ENCODE assay signal across 8 cellular contexts in genomic region chrX:111095974-111096870, GRCh38. TPM values are rescaled to one million over a fixed set of nuclear protein-coding genes. Genes with fewer than 3 reads are reported as not detected.
DNase-seq lines count a peak whose midpoint lies in the region; ATAC-seq and TF ChIP-seq lines count a peak whose summit lies in the region.

Gene PAK3 (plus strand): TSS chrX:111096191. CDS start chrX:111123104, 26,913 bp downstream.

- H3K4me3 Mint-ChIP-seq in activated naive CD8-positive, alpha-beta T cell = peak within 1 kb of the TSS; percentile 85
- peak within 1 kb of the TSS; percentile 73 for H3K4me3 Mint-ChIP-seq in osteocyte (ENCODE audit: unreplicated experiment)

- peak; percentile 86 for ATAC-seq in Right ventricle myocardium superior (ENCODE audit: poor library complexity)
- no peak for ATAC-seq in GM21786 (IDR thresholded peaks at IDR 0.05; ENCODE audit: unreplicated experiment)

- H3K9me3 Mint-ChIP-seq in activated naive CD8-positive, alpha-beta T cell (ENCODE audit: low read depth) = no peaks in the 10 kb centered on the region
- no peaks in the 10 kb centered on the region for H3K9me3 Mint-ChIP-seq in osteocyte (ENCODE audit: unreplicated experiment)

- peaks cover 13% of the 10 kb centered on the region for H3K4me1 Mint-ChIP-seq in activated naive CD8-positive, alpha-beta T cell (ENCODE audit: low read depth)
- peaks cover 9% of the 10 kb centered on the region for H3K4me1 Mint-ChIP-seq in osteocyte (ENCODE audit: unreplicated experiment)

- H3K27me3 Mint-ChIP-seq in activated naive CD8-positive, alpha-beta T cell = peaks cover 3% of the 10 kb centered on the region
- H3K27me3 Mint-ChIP-seq in osteocyte (ENCODE audit: unreplicated experiment) = peaks cover 14% of the 10 kb centered on the region

- no peaks in the 10 kb centered on the region for H3K36me3 Mint-ChIP-seq in activated naive CD8-positive, alpha-beta T cell
- no peaks in the 10 kb centered on the region for H3K36me3 Mint-ChIP-seq in osteocyte (ENCODE audit: unreplicated experiment)

- H3K4me3 ChIP-seq in HFF-Myc (replicated peaks; ENCODE audit: low read depth, low read length) = peak within 1 kb of the TSS; percentile 41

- H3K27ac Mint-ChIP-seq in activated naive CD8-positive, alpha-beta T cell = no peak within 1 kb of the TSS
- H3K27ac Mint-ChIP-seq in osteocyte (ENCODE audit: unreplicated experiment) = no peak within 1 kb of the TSS

- TF ChIP-seq CTCF in HFF-Myc (IDR thresholded peaks at IDR 0.05; ENCODE audit: low read depth, low read length, missing control alignments) (no peak), osteocyte (IDR thresholded peaks at IDR 0.05) (no peak)

- intact Hi-C loops in Right ventricle myocardium superior (cut with DNase I) = no loop called here

- DNase-seq in COR-L47 (lab: John Stamatoyannopoulos, UW) = peak; percentile 24
- DNase-seq in HFF-Myc (ENCODE audit: extremely low read depth, low read depth) = peak; percentile 3
- peak; percentile 59 for DNase-seq in NCI-H510A treated with DMSO at 0.1 percent for 48 hours (lab: John Stamatoyannopoulos, UW)
- peak; percentile 42 for DNase-seq in Right ventricle myocardium superior
- no peak for DNase-seq in osteocyte (ENCODE audit: extremely low spot score, unreplicated experiment)
- no peak for DNase-seq in MV-4-11 (lab: John Stamatoyannopoulos, UW)

RNA-seq across cellular contexts. Expression of gene PAK3, which starts in this region (rescaled TPM):
- total RNA-seq in Right ventricle myocardium superior (0.35 TPM), osteocyte (not detected in 2 replicates)

Comparison
In these comparisons a context has a peak if more than half of its experiments do, and no peak if none do; other contexts are left out.
1. Peak in DNase-seq and ATAC-seq in Right ventricle myocardium superior; RNA of the gene not detected or under 1 TPM.
2. DNase-seq: peak in COR-L47 (single experiment), HFF-Myc (single experiment) and NCI-H510A treated with DMSO at 0.1 percent for 48 hours (single experiment); none in osteocyte (single experiment) and MV-4-11 (single experiment).